Comparison of ENCODE assay signal across 1 cellular context in the genomic region with DNA sequence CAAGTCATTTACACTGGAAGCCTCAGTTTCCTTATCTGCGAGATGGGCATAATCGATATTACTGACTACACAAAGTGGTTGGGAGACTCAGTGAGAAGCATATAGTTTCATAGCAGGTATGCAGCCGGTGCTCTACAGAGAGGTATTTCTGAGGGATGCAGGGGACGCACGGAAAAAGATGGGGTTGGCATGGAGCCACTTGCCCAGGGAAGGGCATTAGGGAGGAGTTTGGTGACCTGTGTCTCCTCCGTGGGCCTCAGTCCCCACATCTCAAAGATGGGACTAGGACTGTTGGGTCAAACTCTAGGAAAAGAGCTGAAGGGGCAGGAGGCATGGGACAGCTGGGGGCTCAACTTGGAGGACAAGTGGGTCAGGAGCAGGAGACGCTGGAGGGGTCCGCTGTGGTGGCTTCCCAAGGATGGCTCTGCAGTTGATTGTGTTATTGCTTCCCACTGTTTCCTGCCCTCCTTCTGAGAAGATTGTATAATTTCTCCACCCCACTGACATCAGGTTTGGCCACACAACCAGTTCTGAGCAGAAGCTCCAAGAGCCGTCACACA.
TF ChIP-seq lines count a peak whose summit lies in the region.

No MANE protein-coding gene starts in this region.

TF ChIP-seq in GM23338, 12 proteins besides CTCF, POLR2A, EP300 and RAD21 (continued from another document):
- TF ChIP-seq, protein P1, sequence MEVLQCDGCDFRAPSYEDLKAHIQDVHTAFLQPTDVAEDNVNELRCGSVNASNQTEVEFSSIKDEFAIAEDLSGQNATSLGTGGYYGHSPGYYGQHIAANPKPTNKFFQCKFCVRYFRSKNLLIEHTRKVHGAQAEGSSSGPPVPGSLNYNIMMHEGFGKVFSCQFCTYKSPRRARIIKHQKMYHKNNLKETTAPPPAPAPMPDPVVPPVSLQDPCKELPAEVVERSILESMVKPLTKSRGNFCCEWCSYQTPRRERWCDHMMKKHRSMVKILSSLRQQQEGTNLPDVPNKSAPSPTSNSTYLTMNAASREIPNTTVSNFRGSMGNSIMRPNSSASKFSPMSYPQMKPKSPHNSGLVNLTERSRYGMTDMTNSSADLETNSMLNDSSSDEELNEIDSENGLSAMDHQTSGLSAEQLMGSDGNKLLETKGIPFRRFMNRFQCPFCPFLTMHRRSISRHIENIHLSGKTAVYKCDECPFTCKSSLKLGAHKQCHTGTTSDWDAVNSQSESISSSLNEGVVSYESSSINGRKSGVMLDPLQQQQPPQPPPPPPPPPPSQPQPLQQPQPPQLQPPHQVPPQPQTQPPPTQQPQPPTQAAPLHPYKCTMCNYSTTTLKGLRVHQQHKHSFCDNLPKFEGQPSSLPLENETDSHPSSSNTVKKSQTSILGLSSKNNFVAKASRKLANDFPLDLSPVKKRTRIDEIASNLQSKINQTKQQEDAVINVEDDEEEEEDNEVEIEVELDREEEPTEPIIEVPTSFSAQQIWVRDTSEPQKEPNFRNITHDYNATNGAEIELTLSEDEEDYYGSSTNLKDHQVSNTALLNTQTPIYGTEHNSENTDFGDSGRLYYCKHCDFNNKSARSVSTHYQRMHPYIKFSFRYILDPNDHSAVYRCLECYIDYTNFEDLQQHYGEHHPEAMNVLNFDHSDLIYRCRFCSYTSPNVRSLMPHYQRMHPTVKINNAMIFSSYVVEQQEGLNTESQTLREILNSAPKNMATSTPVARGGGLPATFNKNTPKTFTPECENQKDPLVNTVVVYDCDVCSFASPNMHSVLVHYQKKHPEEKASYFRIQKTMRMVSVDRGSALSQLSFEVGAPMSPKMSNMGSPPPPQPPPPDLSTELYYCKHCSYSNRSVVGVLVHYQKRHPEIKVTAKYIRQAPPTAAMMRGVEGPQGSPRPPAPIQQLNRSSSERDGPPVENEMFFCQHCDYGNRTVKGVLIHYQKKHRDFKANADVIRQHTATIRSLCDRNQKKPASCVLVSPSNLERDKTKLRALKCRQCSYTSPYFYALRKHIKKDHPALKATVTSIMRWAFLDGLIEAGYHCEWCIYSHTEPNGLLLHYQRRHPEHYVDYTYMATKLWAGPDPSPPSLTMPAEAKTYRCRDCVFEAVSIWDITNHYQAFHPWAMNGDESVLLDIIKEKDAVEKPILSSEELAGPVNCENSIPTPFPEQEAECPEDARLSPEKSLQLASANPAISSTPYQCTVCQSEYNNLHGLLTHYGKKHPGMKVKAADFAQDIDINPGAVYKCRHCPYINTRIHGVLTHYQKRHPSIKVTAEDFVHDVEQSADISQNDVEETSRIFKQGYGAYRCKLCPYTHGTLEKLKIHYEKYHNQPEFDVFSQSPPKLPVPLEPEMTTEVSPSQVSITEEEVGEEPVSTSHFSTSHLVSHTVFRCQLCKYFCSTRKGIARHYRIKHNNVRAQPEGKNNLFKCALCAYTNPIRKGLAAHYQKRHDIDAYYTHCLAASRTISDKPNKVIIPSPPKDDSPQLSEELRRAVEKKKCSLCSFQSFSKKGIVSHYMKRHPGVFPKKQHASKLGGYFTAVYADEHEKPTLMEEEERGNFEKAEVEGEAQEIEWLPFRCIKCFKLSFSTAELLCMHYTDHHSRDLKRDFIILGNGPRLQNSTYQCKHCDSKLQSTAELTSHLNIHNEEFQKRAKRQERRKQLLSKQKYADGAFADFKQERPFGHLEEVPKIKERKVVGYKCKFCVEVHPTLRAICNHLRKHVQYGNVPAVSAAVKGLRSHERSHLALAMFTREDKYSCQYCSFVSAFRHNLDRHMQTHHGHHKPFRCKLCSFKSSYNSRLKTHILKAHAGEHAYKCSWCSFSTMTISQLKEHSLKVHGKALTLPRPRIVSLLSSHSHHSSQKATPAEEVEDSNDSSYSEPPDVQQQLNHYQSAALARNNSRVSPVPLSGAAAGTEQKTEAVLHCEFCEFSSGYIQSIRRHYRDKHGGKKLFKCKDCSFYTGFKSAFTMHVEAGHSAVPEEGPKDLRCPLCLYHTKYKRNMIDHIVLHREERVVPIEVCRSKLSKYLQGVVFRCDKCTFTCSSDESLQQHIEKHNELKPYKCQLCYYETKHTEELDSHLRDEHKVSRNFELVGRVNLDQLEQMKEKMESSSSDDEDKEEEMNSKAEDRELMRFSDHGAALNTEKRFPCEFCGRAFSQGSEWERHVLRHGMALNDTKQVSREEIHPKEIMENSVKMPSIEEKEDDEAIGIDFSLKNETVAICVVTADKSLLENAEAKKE (CRISPR knock-in tag; IDR thresholded peaks at IDR 0.05) = no peak
- no peak for TF ChIP-seq EZH2phosphoT487 (IDR thresholded peaks at IDR 0.05; ENCODE audit: unreplicated experiment)
